Comparison of ENCODE assay signal across 8 cellular contexts in genomic region chr1:7783178-7783711, GRCh38.
DNase-seq lines count a peak whose midpoint lies in the region; ATAC-seq and TF ChIP-seq lines count a peak whose summit lies in the region.

No MANE protein-coding gene starts in this region.

- H3K9me3 ChIP-seq in SK-N-MC (ENCODE audit: low read depth, low read length) = no peaks in the 10 kb centered on the region

- DNase-seq in DMS79 treated with DMSO at 0.1 percent for 48 hours (lab: John Stamatoyannopoulos, UW) = peak; percentile 76
- DNase-seq in HuH-7.5 (ENCODE audit: low spot score) = peak; percentile 72
- no peak for DNase-seq in SK-N-MC (ENCODE audit: low read depth, low spot score)
- DNase-seq in choroid plexus epithelial cell (ENCODE audit: low read depth) = peak; percentile 30
- peak; percentile 57 for DNase-seq in kidney tubule cell (ENCODE audit: low spot score)
- DNase-seq in stimulated activated CD4-positive, alpha-beta T cell treated with anti-CD3 and anti-CD28 coated beads, TNF-alpha, amount 100 ng/mL, for 4 hours (ENCODE audit: low read depth in 3 of 3) = peak in 2 of 3 experiments; percentile 17 to 23
- DNase-seq in NCI-H187 treated with DMSO at 0.1 percent for 48 hours (lab: John Stamatoyannopoulos, UW) = no peak

- ATAC-seq in GM21825 (IDR thresholded peaks at IDR 0.05; ENCODE audit: unreplicated experiment) = no peak

- no peak for TF ChIP-seq CTCF in choroid plexus epithelial cell (conservative IDR thresholded peaks at IDR 0.05; ENCODE audit: low read depth, low read length)

- H3K9ac ChIP-seq in SK-N-MC (ENCODE audit: insufficient read length) = peak overlapping the region; percentile 63

- peak overlapping the region; percentile 80 for H3K4me3 ChIP-seq in SK-N-MC
- peak overlapping the region; percentile 60 for H3K4me3 ChIP-seq in choroid plexus epithelial cell (ENCODE audit: low read depth, low read length)

- no peak overlapping the region for H3K27ac ChIP-seq in SK-N-MC

- H3K36me3 ChIP-seq in SK-N-MC (ENCODE audit: insufficient read depth, low read length) = peaks cover 17% of the 10 kb centered on the region; the same call in 1 of the 2 replicates

Comparison
In these comparisons a context has a peak if more than half of its experiments do, and no peak if none do; other contexts are left out.
1. DNase-seq: peak in DMS79 treated with DMSO at 0.1 percent for 48 hours (single experiment), HuH-7.5 (single experiment), choroid plexus epithelial cell (single experiment), kidney tubule cell (single experiment) and stimulated activated CD4-positive, alpha-beta T cell treated with anti-CD3 and anti-CD28 coated beads, TNF-alpha, amount 100 ng/mL, for 4 hours (2 of 3); none in SK-N-MC (single experiment) and NCI-H187 treated with DMSO at 0.1 percent for 48 hours (single experiment).